Comparison of ENCODE assay signal across 26 cellular contexts in the genomic region with DNA sequence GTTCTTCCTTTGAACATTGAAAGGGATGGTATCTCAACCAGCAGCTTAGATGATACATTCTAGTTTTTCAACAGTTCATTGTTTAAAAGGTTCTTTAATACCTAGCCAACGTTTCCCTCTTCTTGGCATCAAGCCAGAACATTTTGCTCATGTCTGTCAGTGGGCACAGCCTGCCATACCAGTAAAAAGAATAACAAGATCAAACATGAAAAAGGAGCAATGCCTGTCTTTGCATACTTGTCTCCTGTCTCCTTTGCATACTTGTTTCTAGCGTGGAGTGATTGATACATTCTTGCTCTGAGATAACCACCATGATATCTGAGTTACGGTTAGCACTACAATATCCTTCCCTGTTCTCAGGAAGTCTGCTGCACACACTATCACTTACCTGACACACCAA.
"Had no signal": no experiment of that assay in that cellular context is flagged by ENCODE, and none has a peak within 500 bp of the region (broad histone marks: within the 10 kb centered on the region; RNA-seq: fewer than 3 reads in every experiment).

No MANE protein-coding gene starts in this region.

- H3K4me2 ChIP-seq: smooth muscle cell had no signal

- DNase-seq: activated CD4-positive, alpha-beta T cell treated with anti-CD3 and anti-CD28 coated beads for 36 hours; activated CD4-positive, CD25-positive, alpha-beta regulatory T cell; activated effector memory CD4-positive, alpha-beta T cell treated with Interleukin-2 at 50 U/mL for 16 hours; activated naive CD4-positive, alpha-beta T cell treated with Interleukin-2 at 50 U/mL for 16 hours; activated T-cell treated with anti-CD3 and anti-CD28 coated beads for 4 hours; activated T-cell treated with anti-CD3 and anti-CD28 coated beads, Interleukin-2, amount 50 U/mL, for 72 hours; central memory CD4-positive, alpha-beta T cell; gastrocnemius medialis; glutamatergic neuron; islet precursor cell; left cardiac atrium; left ventricle myocardium superior; naive B cell; nephron progenitor cell; ovary; retina; stimulated activated CD4-positive, alpha-beta T cell treated with anti-CD3 and anti-CD28 coated beads, Interleukin-1b, Interleukin-23, amount 100 ng/mL, for 48 hours; stimulated activated naive B cell treated with anti-CD40 and anti-IgM and Interleukin-4, amounts not matched to agents 10 μg/mL and 1 μg/mL and 100 μg/mL, for 72 hours; stomach; T-helper 1 cell; tibial artery; upper lobe of right lung had no signal

- H3K4me3 ChIP-seq: ascending aorta, gastrocnemius medialis, ovary, smooth muscle cell, stomach, tibial artery, upper lobe of right lung had no signal

- H3K27me3 ChIP-seq: ascending aorta, neutrophil, ovary, stomach, tibial artery, upper lobe of right lung had no signal

- ATAC-seq: activated CD4-positive, alpha-beta T cell treated with anti-CD3 and anti-CD28 coated beads for 36 hours; activated T-cell treated with anti-CD3 and anti-CD28 coated beads, Interleukin-2, amount 50 U/mL, for 72 hours; gastrocnemius medialis; left cardiac atrium; left ventricle myocardium superior; stimulated activated naive B cell treated with anti-CD40 and anti-IgM and Interleukin-4, amounts not matched to agents 10 μg/mL and 1 μg/mL and 100 μg/mL, for 72 hours; upper lobe of right lung had no signal

- FAIRE-seq: endothelial cell of umbilical vein had no signal

- H3K9me3 ChIP-seq: ascending aorta, gastrocnemius medialis, neutrophil, ovary, stomach, tibial artery, upper lobe of right lung had no signal

- H3K36me3 ChIP-seq: ascending aorta, gastrocnemius medialis, neutrophil, ovary, stomach, tibial artery, upper lobe of right lung had no signal

- H3K27ac ChIP-seq: ascending aorta, gastrocnemius medialis, neutrophil, ovary, stomach, tibial artery, upper lobe of right lung had no signal

- H3K4me1 ChIP-seq: ascending aorta, gastrocnemius medialis, stomach, tibial artery, upper lobe of right lung had no signal
